Comparison of ENCODE assay signal across 1 cellular context in the genomic region with DNA sequence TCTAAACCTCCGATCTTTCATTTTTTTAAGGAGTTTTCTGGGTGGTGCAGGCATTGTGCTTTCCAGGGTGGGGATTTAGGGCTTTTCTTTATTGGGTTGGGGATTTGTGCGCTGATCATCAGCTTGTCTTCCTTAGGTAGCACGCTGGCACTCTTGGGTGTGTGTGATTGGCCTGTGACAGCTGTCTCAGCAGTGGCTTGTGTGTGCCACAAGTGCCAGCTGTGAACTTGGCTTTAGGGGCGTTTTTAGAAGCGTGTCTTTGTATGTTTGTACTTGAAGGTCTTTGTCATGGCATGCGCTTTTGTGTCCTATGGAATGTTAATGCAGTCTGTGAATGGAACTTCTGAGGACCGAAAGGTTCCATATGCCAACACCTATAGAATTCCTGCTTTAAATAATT.
A peak's percentile ranks its signal among the peaks of the same experiment; 100 is the strongest.
TF ChIP-seq lines count a peak whose summit lies in the region.

No MANE protein-coding gene starts in this region.

TF ChIP-seq in K562, 482 proteins besides CTCF, POLR2A, EP300 and RAD21 (continued from another document and continues in another):
- TF ChIP-seq, protein P1, sequence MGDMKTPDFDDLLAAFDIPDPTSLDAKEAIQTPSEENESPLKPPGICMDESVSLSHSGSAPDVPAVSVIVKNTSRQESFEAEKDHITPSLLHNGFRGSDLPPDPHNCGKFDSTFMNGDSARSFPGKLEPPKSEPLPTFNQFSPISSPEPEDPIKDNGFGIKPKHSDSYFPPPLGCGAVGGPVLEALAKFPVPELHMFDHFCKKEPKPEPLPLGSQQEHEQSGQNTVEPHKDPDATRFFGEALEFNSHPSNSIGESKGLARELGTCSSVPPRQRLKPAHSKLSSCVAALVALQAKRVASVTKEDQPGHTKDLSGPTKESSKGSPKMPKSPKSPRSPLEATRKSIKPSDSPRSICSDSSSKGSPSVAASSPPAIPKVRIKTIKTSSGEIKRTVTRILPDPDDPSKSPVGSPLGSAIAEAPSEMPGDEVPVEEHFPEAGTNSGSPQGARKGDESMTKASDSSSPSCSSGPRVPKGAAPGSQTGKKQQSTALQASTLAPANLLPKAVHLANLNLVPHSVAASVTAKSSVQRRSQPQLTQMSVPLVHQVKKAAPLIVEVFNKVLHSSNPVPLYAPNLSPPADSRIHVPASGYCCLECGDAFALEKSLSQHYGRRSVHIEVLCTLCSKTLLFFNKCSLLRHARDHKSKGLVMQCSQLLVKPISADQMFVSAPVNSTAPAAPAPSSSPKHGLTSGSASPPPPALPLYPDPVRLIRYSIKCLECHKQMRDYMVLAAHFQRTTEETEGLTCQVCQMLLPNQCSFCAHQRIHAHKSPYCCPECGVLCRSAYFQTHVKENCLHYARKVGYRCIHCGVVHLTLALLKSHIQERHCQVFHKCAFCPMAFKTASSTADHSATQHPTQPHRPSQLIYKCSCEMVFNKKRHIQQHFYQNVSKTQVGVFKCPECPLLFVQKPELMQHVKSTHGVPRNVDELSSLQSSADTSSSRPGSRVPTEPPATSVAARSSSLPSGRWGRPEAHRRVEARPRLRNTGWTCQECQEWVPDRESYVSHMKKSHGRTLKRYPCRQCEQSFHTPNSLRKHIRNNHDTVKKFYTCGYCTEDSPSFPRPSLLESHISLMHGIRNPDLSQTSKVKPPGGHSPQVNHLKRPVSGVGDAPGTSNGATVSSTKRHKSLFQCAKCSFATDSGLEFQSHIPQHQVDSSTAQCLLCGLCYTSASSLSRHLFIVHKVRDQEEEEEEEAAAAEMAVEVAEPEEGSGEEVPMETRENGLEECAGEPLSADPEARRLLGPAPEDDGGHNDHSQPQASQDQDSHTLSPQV (IDR thresholded peaks at IDR 0.05): no peak
- no peak for TF ChIP-seq MEF2D (tag; conservative IDR thresholded peaks at IDR 0.05; ENCODE audit: low read depth)
- no peak for TF ChIP-seq ZNF79 (CRISPR knock-in tag; IDR thresholded peaks at IDR 0.05; ENCODE audit: low read depth)
- TF ChIP-seq NUFIP1 (IDR thresholded peaks at IDR 0.05; ENCODE audit: partially characterized antibody): no peak
- no peak for TF ChIP-seq POLR2B (IDR thresholded peaks at IDR 0.05; ENCODE audit: low read depth, partially characterized antibody)
- TF ChIP-seq POU5F1 (IDR thresholded peaks at IDR 0.05; ENCODE audit: borderline replicate concordance, low read depth, low read length, partially characterized antibody): no peak
- TF ChIP-seq, protein P2, sequence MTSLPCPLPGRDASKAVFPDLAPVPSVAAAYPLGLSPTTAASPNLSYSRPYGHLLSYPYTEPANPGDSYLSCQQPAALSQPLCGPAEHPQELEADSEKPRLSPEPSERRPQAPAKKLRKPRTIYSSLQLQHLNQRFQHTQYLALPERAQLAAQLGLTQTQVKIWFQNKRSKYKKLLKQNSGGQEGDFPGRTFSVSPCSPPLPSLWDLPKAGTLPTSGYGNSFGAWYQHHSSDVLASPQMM (CRISPR knock-in tag; IDR thresholded peaks at IDR 0.05): no peak
- TF ChIP-seq NR1H2 (CRISPR knock-in tag; IDR thresholded peaks at IDR 0.05): no peak
- no peak for TF ChIP-seq XRCC3 (IDR thresholded peaks at IDR 0.05)
- no peak for TF ChIP-seq ESRRB (CRISPR knock-in tag; IDR thresholded peaks at IDR 0.05; ENCODE audit: borderline replicate concordance)
- TF ChIP-seq, protein P3, sequence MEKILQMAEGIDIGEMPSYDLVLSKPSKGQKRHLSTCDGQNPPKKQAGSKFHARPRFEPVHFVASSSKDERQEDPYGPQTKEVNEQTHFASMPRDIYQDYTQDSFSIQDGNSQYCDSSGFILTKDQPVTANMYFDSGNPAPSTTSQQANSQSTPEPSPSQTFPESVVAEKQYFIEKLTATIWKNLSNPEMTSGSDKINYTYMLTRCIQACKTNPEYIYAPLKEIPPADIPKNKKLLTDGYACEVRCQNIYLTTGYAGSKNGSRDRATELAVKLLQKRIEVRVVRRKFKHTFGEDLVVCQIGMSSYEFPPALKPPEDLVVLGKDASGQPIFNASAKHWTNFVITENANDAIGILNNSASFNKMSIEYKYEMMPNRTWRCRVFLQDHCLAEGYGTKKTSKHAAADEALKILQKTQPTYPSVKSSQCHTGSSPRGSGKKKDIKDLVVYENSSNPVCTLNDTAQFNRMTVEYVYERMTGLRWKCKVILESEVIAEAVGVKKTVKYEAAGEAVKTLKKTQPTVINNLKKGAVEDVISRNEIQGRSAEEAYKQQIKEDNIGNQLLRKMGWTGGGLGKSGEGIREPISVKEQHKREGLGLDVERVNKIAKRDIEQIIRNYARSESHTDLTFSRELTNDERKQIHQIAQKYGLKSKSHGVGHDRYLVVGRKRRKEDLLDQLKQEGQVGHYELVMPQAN (IDR thresholded peaks at IDR 0.05; ENCODE audit: borderline replicate concordance): peak; percentile 67
- no peak for TF ChIP-seq ZBTB1 (CRISPR knock-in tag; IDR thresholded peaks at IDR 0.05; ENCODE audit: borderline replicate concordance, low read depth)
- no peak for TF ChIP-seq ZNF384 (IDR thresholded peaks at IDR 0.05; ENCODE audit: low read depth, low read length)
- no peak for TF ChIP-seq XRCC5 (IDR thresholded peaks at IDR 0.05; ENCODE audit: low read depth, low read length)
- no peak for TF ChIP-seq ARNT (IDR thresholded peaks at IDR 0.05)
- TF ChIP-seq U2AF2 (optimal IDR thresholded peaks at IDR 0.05; ENCODE audit: low read depth, low read length): no peak
- no peak for TF ChIP-seq BRD9 (IDR thresholded peaks at IDR 0.05; ENCODE audit: low read depth, partially characterized antibody)
- TF ChIP-seq RFX7 (CRISPR knock-in tag; IDR thresholded peaks at IDR 0.05): no peak
- TF ChIP-seq, protein P4, sequence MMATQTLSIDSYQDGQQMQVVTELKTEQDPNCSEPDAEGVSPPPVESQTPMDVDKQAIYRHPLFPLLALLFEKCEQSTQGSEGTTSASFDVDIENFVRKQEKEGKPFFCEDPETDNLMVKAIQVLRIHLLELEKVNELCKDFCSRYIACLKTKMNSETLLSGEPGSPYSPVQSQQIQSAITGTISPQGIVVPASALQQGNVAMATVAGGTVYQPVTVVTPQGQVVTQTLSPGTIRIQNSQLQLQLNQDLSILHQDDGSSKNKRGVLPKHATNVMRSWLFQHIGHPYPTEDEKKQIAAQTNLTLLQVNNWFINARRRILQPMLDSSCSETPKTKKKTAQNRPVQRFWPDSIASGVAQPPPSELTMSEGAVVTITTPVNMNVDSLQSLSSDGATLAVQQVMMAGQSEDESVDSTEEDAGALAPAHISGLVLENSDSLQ (IDR thresholded peaks at IDR 0.05): peak; percentile 76
- TF ChIP-seq CHCHD3 (CRISPR knock-in tag; IDR thresholded peaks at IDR 0.05): no peak
- peak in 1 of 2 experiments; percentile 30; a peak in 1 of 4 replicates for TF ChIP-seq SIN3A (IDR thresholded peaks at IDR 0.05; ENCODE audit: borderline replicate concordance in 2 of 2, control insufficient read depth in 1 of 2, low read depth in 2 of 2, low read length in 2 of 2)
- TF ChIP-seq, protein P5, sequence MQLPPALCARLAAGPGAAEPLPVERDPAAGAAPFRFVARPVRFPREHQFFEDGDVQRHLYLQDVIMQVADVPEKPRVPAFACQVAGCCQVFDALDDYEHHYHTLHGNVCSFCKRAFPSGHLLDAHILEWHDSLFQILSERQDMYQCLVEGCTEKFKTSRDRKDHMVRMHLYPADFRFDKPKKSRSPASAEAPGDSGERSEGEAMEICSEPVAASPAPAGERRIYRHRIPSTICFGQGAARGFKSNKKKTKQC (CRISPR knock-in tag; IDR thresholded peaks at IDR 0.05): no peak
- TF ChIP-seq ZNF175 (CRISPR knock-in tag; IDR thresholded peaks at IDR 0.05; ENCODE audit: low read depth): no peak
- TF ChIP-seq SMARCE1 (IDR thresholded peaks at IDR 0.05): 0 out of 2 replicates have a peak, but pooled peaks have one; percentile 13
- no peak for TF ChIP-seq SIRT6 (IDR thresholded peaks at IDR 0.05; ENCODE audit: low read depth, low read length)
- no peak for TF ChIP-seq ZNF717 (CRISPR knock-in tag; IDR thresholded peaks at IDR 0.05)
- TF ChIP-seq ZNF707 (CRISPR knock-in tag; conservative IDR thresholded peaks at IDR 0.05): no peak
- TF ChIP-seq, protein P6, sequence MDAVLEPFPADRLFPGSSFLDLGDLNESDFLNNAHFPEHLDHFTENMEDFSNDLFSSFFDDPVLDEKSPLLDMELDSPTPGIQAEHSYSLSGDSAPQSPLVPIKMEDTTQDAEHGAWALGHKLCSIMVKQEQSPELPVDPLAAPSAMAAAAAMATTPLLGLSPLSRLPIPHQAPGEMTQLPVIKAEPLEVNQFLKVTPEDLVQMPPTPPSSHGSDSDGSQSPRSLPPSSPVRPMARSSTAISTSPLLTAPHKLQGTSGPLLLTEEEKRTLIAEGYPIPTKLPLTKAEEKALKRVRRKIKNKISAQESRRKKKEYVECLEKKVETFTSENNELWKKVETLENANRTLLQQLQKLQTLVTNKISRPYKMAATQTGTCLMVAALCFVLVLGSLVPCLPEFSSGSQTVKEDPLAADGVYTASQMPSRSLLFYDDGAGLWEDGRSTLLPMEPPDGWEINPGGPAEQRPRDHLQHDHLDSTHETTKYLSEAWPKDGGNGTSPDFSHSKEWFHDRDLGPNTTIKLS (IDR thresholded peaks at IDR 0.05; ENCODE audit: borderline replicate concordance, low read depth): no peak
- no peak for TF ChIP-seq EGR1 (conservative IDR thresholded peaks at IDR 0.05)
- no peak for TF ChIP-seq GATAD2B (IDR thresholded peaks at IDR 0.05; ENCODE audit: borderline replicate concordance)
- TF ChIP-seq LCOR (CRISPR knock-in tag; IDR thresholded peaks at IDR 0.05): no peak
- TF ChIP-seq CSDE1 (IDR thresholded peaks at IDR 0.05): no peak
- TF ChIP-seq, protein P7, sequence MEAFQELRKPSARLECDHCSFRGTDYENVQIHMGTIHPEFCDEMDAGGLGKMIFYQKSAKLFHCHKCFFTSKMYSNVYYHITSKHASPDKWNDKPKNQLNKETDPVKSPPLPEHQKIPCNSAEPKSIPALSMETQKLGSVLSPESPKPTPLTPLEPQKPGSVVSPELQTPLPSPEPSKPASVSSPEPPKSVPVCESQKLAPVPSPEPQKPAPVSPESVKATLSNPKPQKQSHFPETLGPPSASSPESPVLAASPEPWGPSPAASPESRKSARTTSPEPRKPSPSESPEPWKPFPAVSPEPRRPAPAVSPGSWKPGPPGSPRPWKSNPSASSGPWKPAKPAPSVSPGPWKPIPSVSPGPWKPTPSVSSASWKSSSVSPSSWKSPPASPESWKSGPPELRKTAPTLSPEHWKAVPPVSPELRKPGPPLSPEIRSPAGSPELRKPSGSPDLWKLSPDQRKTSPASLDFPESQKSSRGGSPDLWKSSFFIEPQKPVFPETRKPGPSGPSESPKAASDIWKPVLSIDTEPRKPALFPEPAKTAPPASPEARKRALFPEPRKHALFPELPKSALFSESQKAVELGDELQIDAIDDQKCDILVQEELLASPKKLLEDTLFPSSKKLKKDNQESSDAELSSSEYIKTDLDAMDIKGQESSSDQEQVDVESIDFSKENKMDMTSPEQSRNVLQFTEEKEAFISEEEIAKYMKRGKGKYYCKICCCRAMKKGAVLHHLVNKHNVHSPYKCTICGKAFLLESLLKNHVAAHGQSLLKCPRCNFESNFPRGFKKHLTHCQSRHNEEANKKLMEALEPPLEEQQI (IDR thresholded peaks at IDR 0.05): no peak
- no peak for TF ChIP-seq TRIM28 (IDR thresholded peaks at IDR 0.05)
- TF ChIP-seq, protein P8, sequence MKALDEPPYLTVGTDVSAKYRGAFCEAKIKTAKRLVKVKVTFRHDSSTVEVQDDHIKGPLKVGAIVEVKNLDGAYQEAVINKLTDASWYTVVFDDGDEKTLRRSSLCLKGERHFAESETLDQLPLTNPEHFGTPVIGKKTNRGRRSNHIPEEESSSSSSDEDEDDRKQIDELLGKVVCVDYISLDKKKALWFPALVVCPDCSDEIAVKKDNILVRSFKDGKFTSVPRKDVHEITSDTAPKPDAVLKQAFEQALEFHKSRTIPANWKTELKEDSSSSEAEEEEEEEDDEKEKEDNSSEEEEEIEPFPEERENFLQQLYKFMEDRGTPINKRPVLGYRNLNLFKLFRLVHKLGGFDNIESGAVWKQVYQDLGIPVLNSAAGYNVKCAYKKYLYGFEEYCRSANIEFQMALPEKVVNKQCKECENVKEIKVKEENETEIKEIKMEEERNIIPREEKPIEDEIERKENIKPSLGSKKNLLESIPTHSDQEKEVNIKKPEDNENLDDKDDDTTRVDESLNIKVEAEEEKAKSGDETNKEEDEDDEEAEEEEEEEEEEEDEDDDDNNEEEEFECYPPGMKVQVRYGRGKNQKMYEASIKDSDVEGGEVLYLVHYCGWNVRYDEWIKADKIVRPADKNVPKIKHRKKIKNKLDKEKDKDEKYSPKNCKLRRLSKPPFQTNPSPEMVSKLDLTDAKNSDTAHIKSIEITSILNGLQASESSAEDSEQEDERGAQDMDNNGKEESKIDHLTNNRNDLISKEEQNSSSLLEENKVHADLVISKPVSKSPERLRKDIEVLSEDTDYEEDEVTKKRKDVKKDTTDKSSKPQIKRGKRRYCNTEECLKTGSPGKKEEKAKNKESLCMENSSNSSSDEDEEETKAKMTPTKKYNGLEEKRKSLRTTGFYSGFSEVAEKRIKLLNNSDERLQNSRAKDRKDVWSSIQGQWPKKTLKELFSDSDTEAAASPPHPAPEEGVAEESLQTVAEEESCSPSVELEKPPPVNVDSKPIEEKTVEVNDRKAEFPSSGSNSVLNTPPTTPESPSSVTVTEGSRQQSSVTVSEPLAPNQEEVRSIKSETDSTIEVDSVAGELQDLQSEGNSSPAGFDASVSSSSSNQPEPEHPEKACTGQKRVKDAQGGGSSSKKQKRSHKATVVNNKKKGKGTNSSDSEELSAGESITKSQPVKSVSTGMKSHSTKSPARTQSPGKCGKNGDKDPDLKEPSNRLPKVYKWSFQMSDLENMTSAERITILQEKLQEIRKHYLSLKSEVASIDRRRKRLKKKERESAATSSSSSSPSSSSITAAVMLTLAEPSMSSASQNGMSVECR (CRISPR knock-in tag; IDR thresholded peaks at IDR 0.05): no peak
- no peak for TF ChIP-seq SAFB2 (IDR thresholded peaks at IDR 0.05; ENCODE audit: borderline replicate concordance, low read depth, low read length, severe bottlenecking)
- TF ChIP-seq PRMT5 (CRISPR knock-in tag; IDR thresholded peaks at IDR 0.05): no peak
- TF ChIP-seq, protein P9, sequence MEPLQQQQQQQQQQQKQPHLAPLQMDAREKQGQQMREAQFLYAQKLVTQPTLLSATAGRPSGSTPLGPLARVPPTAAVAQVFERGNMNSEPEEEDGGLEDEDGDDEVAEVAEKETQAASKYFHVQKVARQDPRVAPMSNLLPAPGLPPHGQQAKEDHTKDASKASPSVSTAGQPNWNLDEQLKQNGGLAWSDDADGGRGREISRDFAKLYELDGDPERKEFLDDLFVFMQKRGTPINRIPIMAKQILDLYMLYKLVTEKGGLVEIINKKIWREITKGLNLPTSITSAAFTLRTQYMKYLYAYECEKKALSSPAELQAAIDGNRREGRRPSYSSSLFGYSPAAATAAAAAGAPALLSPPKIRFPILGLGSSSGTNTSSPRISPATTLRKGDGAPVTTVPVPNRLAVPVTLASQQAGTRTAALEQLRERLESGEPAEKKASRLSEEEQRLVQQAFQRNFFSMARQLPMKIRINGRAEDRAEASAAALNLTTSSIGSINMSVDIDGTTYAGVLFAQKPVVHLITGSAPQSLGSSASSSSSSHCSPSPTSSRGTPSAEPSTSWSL (CRISPR knock-in tag; IDR thresholded peaks at IDR 0.05; ENCODE audit: borderline replicate concordance): no peak
- TF ChIP-seq ZNF764 (CRISPR knock-in tag; IDR thresholded peaks at IDR 0.05; ENCODE audit: low read depth): no peak
- TF ChIP-seq ZNF143 (CRISPR knock-in tag; IDR thresholded peaks at IDR 0.05): no peak
